In the genomic region with DNA sequence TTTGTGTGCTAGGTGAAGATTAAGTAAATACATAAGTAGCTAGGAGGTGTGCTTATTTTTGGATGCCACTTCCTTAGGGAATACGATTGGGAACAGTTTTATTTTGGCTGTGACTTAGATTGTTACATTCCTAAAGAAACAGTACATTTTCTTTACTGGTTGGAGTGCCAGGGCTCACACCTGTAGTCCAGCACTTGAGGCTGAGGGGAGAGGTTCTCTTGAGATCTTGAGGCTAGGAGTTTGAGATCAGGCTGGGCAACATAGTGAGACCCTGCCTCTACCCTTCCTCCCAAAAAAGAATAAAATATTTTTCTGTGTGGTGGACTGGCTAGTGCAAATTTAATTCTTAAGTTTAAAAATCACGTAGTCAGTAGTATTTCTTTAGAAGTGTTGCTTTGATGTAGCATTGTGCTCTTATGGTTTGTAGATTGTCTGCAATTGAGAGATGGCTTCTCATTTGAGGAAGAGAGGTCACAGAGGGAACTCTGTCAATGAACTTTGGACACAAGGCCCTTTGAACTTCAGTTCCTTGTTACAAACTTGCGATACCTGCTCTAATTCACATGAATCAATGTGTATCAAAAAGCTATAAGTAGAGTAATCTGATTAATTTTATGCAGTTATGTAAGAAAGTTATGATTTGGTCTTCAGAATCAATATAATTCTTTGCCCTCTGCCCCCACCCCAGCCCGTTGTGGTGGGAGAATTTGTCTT, we compare ENCODE assay signal across 11 cellular contexts. TPM values are rescaled to one million over a fixed set of nuclear protein-coding genes. Genes with fewer than 3 reads are reported as not detected.
DNase-seq lines count a peak whose midpoint lies in the region; ATAC-seq and TF ChIP-seq lines count a peak whose summit lies in the region.
"Had no signal": no experiment of that assay in that cellular context is flagged by ENCODE, and none has a peak within 500 bp of the region (broad histone marks: within the 10 kb centered on the region; RNA-seq: fewer than 3 reads in every experiment).

No MANE protein-coding gene starts in this region.

- H3K79me2 ChIP-seq in osteoblast (ENCODE audit: insufficient read depth, low read length), result peaks cover 100% of the 10 kb centered on the region

- H3K4me3 Mint-ChIP-seq in Calu3 (ENCODE audit: low read depth, unreplicated experiment), result peak overlapping the region; percentile 40

- no peaks in the 10 kb centered on the region for H3K9me3 ChIP-seq in Panc1 (ENCODE audit: control insufficient read depth, insufficient read depth, low read depth, low read length)
- H3K9me3 ChIP-seq in colonic mucosa, result no peaks in the 10 kb centered on the region
- no peaks in the 10 kb centered on the region for H3K9me3 ChIP-seq in osteoblast (ENCODE audit: low read depth, low read length)
- no peaks in the 10 kb centered on the region for H3K9me3 ChIP-seq in HAP-1

- no peaks in the 10 kb centered on the region for H3K27me3 ChIP-seq in Panc1 (ENCODE audit: control insufficient read depth, insufficient read depth, low read length)
- no peaks in the 10 kb centered on the region for H3K27me3 ChIP-seq in colonic mucosa
- H3K27me3 ChIP-seq in osteoblast (ENCODE audit: insufficient read depth, low read length), result no peaks in the 10 kb centered on the region
- no peaks in the 10 kb centered on the region for H3K27me3 ChIP-seq in HAP-1 (ENCODE audit: low read depth)

- ATAC-seq in Panc1, result 0 out of 2 replicates have a peak, but pooled peaks have one; percentile 11
- no peak for ATAC-seq in HG03469 (IDR thresholded peaks at IDR 0.05; ENCODE audit: unreplicated experiment)
- no peak for ATAC-seq in GM18873 (IDR thresholded peaks at IDR 0.05; ENCODE audit: low FRiP score, unreplicated experiment)
- no peak for ATAC-seq in HG03460 (IDR thresholded peaks at IDR 0.05; ENCODE audit: unreplicated experiment)

- no peaks in the 10 kb centered on the region for H3K9me3 Mint-ChIP-seq in Calu3 (ENCODE audit: low read depth, unreplicated experiment)

- peaks cover 54% of the 10 kb centered on the region for H3K4me1 ChIP-seq in Panc1 (ENCODE audit: control insufficient read depth, insufficient read depth, low read length)
- H3K4me1 ChIP-seq in colonic mucosa, result peaks cover 35% of the 10 kb centered on the region
- peaks cover 85% of the 10 kb centered on the region for H3K4me1 ChIP-seq in osteoblast (ENCODE audit: insufficient read depth, low read length)
- H3K4me1 ChIP-seq in HAP-1, result peaks cover 46% of the 10 kb centered on the region

- intact Hi-C loops in Calu3 (cut with micrococcal nuclease; ENCODE audit: unreplicated experiment) (loop anchor here (2.0 to 10.0 kb wide), 3 partner anchors 14 to 134 kb away; a partner anchor contains a TSS), Panc1 (cut with micrococcal nuclease; ENCODE audit: unreplicated experiment) (loop anchor here (10.0 kb wide), 1 partner anchor 144 kb away; no protein-coding TSS in a partner anchor), colonic mucosa (cut with DNase I) (no loop called here)

- H3K27ac ChIP-seq in Panc1 (ENCODE audit: low read length), result no peak overlapping the region; the same call in 1 of the 2 replicates
- H3K27ac ChIP-seq in colonic mucosa, result peak overlapping the region; percentile 30
- peak overlapping the region; percentile 89 for H3K27ac ChIP-seq in osteoblast (ENCODE audit: low read depth, low read length)

- BruUV-seq in Calu3 (replicated peaks; lab: Mats Ljungman, UMichigan), result no TSS peak
- BruUV-seq in Panc1 (replicated peaks; lab: Mats Ljungman, UMichigan), result no TSS peak

- peaks cover 95% of the 10 kb centered on the region for H4K20me1 ChIP-seq in osteoblast (ENCODE audit: insufficient read depth, low read length)

- DNase-seq in Calu3 (no peak), Panc1 (ENCODE audit: low read depth, low spot score) (no peak), colonic mucosa (no peak), osteoblast (ENCODE audit: insufficient read length, low spot score, missing footprints) (no peak), HAP-1 (ENCODE audit: low spot score in 2 of 2) (no peak)
- DNase-seq: midbrain, NCI-H510A, T-helper 9 cell had no signal

- no peak overlapping the region for H3K9ac ChIP-seq in colonic mucosa (ENCODE audit: low read depth in 2 of 2, low read length in 2 of 2)

- peaks cover 93% of the 10 kb centered on the region for H3K36me3 Mint-ChIP-seq in Calu3 (ENCODE audit: insufficient read depth, unreplicated experiment)

- no peak overlapping the region for H2AFZ ChIP-seq in osteoblast (ENCODE audit: low read length)

- H3K4me3 ChIP-seq in Panc1 (ENCODE audit: low read depth in 2 of 2, low read length in 2 of 2), result no peak overlapping the region
- H3K4me3 ChIP-seq in colonic mucosa, result no peak overlapping the region
- H3K4me3 ChIP-seq in osteoblast (ENCODE audit: insufficient read depth, low read length), result no peak overlapping the region
- H3K4me3 ChIP-seq in HAP-1, result no peak overlapping the region

- no peak for TF ChIP-seq CTCF in Calu3 (IDR thresholded peaks at IDR 0.05; ENCODE audit: unreplicated experiment)
- no peak for TF ChIP-seq CTCF in Panc1 (IDR thresholded peaks at IDR 0.05)
- TF ChIP-seq CTCF in colonic mucosa (IDR thresholded peaks at IDR 0.05), result no peak
- no peak for TF ChIP-seq CTCF in osteoblast (IDR thresholded peaks at IDR 0.05; ENCODE audit: extremely low read depth, low read depth, low read length)

- H3K36me3 ChIP-seq in Panc1 (ENCODE audit: control insufficient read depth, insufficient read depth, low read length) (peaks cover 57% of the 10 kb centered on the region), colonic mucosa (peaks cover 12% of the 10 kb centered on the region), osteoblast (ENCODE audit: insufficient read depth, low read length) (peaks cover 65% of the 10 kb centered on the region), HAP-1 (replicated peaks) (peaks cover 89% of the 10 kb centered on the region)

- POLR2A ChIA-PET in Panc1 (lab: Charles Lee), result interaction anchor here (0.5 to 0.6 kb wide), 2 partner anchors 58 to 1537 kb away, joined by 3 to 6 read pairs; no protein-coding TSS in a partner anchor

- peak overlapping the region; percentile 64 for H3K27ac Mint-ChIP-seq in Calu3 (ENCODE audit: unreplicated experiment)

- in situ Hi-C loops in Panc1 (cut with HindIII; ENCODE audit: low pct_unique_long_range_greater_than_20kb, low sequenced_read_pairs), result no loop called here
- in situ Hi-C loops in HAP-1 (cut with MboI; ENCODE audit: low sequenced_read_pairs), result no loop called here

- no peaks in the 10 kb centered on the region for H3K27me3 Mint-ChIP-seq in Calu3 (ENCODE audit: unreplicated experiment)

- H3K4me2 ChIP-seq in osteoblast (ENCODE audit: insufficient read depth, low read length), result peak overlapping the region; percentile 53

- CTCF ChIA-PET in Calu3 (lab: Charles Lee), result interaction anchor here (0.7 kb wide), 1 partner anchor 36 kb away, joined by 3 read pairs; no protein-coding TSS in a partner anchor
- CTCF ChIA-PET in Panc1 (lab: Charles Lee), result no interaction called here

- peaks cover 90% of the 10 kb centered on the region for H3K4me1 Mint-ChIP-seq in Calu3 (ENCODE audit: low read depth, unreplicated experiment)

RNA-seq across cellular contexts. Expression of a gene that starts 7.1 kb away (rescaled TPM):
- total RNA-seq in Calu3 (2022) (57.1 and 59.6 TPM in 2 replicates), Panc1 (2021; ENCODE audit: unreplicated experiment) (49.9 TPM), colonic mucosa (10 to 100 TPM; 50.2 to 57.0 TPM), osteoblast (86.3 and 93.4 TPM in 2 replicates)
- polyA plus RNA-seq in Panc1 (2012; ENCODE audit: insufficient read length), result 15.7 TPM
